ENCODE assay signal across 22 cellular contexts in the genomic region with DNA sequence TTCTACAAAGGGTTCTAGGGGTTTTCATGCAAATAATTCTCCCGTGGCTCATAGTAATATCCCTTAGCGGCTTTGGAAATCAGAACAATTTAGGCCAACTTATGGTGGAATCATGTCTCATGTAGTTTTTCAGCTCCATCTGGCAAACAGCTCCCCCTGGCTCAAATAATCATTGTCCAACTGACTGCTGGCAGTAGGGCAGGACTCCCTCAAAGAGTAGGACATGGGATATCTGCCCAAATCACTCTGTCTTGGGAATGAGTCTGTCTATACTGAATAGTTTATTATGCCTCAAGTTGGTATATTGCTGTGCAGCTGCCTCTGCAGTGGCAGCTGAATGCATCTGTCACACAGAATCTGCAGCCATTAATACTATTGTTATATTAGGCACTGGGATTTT.
DNase-seq lines count a peak whose midpoint lies in the region; ATAC-seq and TF ChIP-seq lines count a peak whose summit lies in the region.
"Had no signal": no experiment of that assay in that cellular context is flagged by ENCODE, and none has a peak within 500 bp of the region (broad histone marks: within the 10 kb centered on the region; RNA-seq: fewer than 3 reads in every experiment).

No MANE protein-coding gene starts in this region.

- peaks cover 6% of the 10 kb centered on the region for H3K9me3 ChIP-seq in psoas muscle
- H3K9me3 ChIP-seq in gastrocnemius medialis = no peaks in the 10 kb centered on the region
- H3K9me3 ChIP-seq: MG63 had no signal

- H3K4me3 Mint-ChIP-seq in HFFc6 (no peak overlapping the region), brain (peak overlapping the region in 2 of 5 experiments; percentile 12 to 38)
- H3K4me3 Mint-ChIP-seq: activated CD4-positive, alpha-beta memory T cell treated with anti-CD3 and anti-CD28 coated beads, Interleukin-2, amount 10 ng/mL, durations not matched to agents 7 days and 5 days; activated naive CD8-positive, alpha-beta T cell; activated T-cell treated with anti-CD3 and anti-CD28 coated beads, Interleukin-2, amount 50 U/mL, for 4 hours had no signal

- no peak overlapping the region for H4K5ac ChIP-seq in mesendoderm (ENCODE audit: low read length)

- H3K18ac ChIP-seq in mesendoderm (ENCODE audit: low read length) = no peak overlapping the region

- no peak overlapping the region for H3K4ac ChIP-seq in mesendoderm (ENCODE audit: low read depth, low read length)

- in situ Hi-C loops in gastrocnemius medialis (cut with MboI; ENCODE audit: low sequenced_read_pairs in 4 of 4) = no loop called here

- H3K23ac ChIP-seq in mesendoderm (ENCODE audit: low read length) = no peak overlapping the region

- WGBS in mesendoderm (ENCODE audit: extremely low coverage, insufficient coverage, low lambda C conversion rate) = no CpG with 5 or more reads among the region's 2 CpGs
- 15 to 28% (median 21%) methylated on average over 2 of the region's 2 CpGs for WGBS in psoas muscle, 3 donors

- H3K4me2 ChIP-seq in mesendoderm (ENCODE audit: low read length) = no peak overlapping the region

- peaks cover 21% of the 10 kb centered on the region for H3K9me3 Mint-ChIP-seq in HFFc6
- peaks cover 3 to 37% (median 20%) of the 10 kb centered on the region in 5 experiments for H3K9me3 Mint-ChIP-seq in brain

- ATAC-seq in psoas muscle = no peak
- no peak for ATAC-seq in gastrocnemius medialis
- ATAC-seq: activated T-cell treated with anti-CD3 and anti-CD28 coated beads, Interleukin-2, amount 50 U/mL, for 4 hours; HCT116; left ventricle myocardium superior had no signal

- H3K79me2 ChIP-seq in mesendoderm (ENCODE audit: control insufficient read depth, insufficient read depth, low read length) = no peaks in the 10 kb centered on the region
- H3K79me2 ChIP-seq: parathyroid adenoma had no signal

- H3K36me3 Mint-ChIP-seq in HFFc6 (ENCODE audit: low read depth) (peaks cover 43% of the 10 kb centered on the region), brain (peaks cover 10% of the 10 kb centered on the region)
- H3K36me3 Mint-ChIP-seq: activated naive CD8-positive, alpha-beta T cell had no signal

- H3K27ac Mint-ChIP-seq in HFFc6 (peak overlapping the region; percentile 22; the same call in 1 of the 2 replicates), brain (peak overlapping the region in 3 of 5 experiments; percentile 77 to 81 (median 78))
- H3K27ac Mint-ChIP-seq: activated CD4-positive, alpha-beta memory T cell treated with anti-CD3 and anti-CD28 coated beads, Interleukin-2, amount 10 ng/mL, durations not matched to agents 7 days and 5 days; activated naive CD8-positive, alpha-beta T cell had no signal

- TF ChIP-seq CTCF in HFFc6 (IDR thresholded peaks at IDR 0.05) = peak; percentile 66
- TF ChIP-seq CTCF in brain (conservative IDR thresholded peaks at IDR 0.05) = no peak
- no peak for TF ChIP-seq CTCF in psoas muscle (IDR thresholded peaks at IDR 0.05)
- no peak for TF ChIP-seq CTCF in gastrocnemius medialis (IDR thresholded peaks at IDR 0.05 in 4 of 5, conservative IDR thresholded peaks at IDR 0.05 in 1 of 5)

- H2BK120ac ChIP-seq in mesendoderm (ENCODE audit: low read depth, low read length) = no peak overlapping the region

- DNase-seq in AG08395 (ENCODE audit: low spot score) (peak; percentile 22), HFFc6 (peak; percentile 36), mesendoderm (peak; percentile 17), NCI-H2227 treated with DMSO at 0.1 percent for 48 hours (lab: John Stamatoyannopoulos, UW) (no peak), RPMI8226 (no peak), psoas muscle (no peak), gastrocnemius medialis (no peak)
- DNase-seq: activated CD4-positive, alpha-beta memory T cell treated with anti-CD3 and anti-CD28 coated beads, Interleukin-2, amount 10 ng/mL, durations not matched to agents 7 days and 5 days; activated T-cell treated with anti-CD3 and anti-CD28 coated beads, Interleukin-2, amount 50 U/mL, for 4 hours; central memory CD4-positive, alpha-beta T cell; COR-L47; left ventricle myocardium superior; MG63; NCI-H2029 treated with DMSO at 0.1 percent for 48 hours; NCI-H69; stimulated activated naive CD4-positive, alpha-beta T cell; upper lobe of left lung; WERI-Rb-1 had no signal

- peaks cover 47% of the 10 kb centered on the region for H3K4me1 Mint-ChIP-seq in HFFc6 (ENCODE audit: low read depth)
- peaks cover 25% of the 10 kb centered on the region for H3K4me1 Mint-ChIP-seq in brain
- H3K4me1 Mint-ChIP-seq: activated CD4-positive, alpha-beta memory T cell treated with anti-CD3 and anti-CD28 coated beads, Interleukin-2, amount 10 ng/mL, durations not matched to agents 7 days and 5 days had no signal

- no peaks in the 10 kb centered on the region for H3K36me3 ChIP-seq in mesendoderm (ENCODE audit: control insufficient read depth, insufficient read depth, low read length)
- H3K36me3 ChIP-seq in psoas muscle (ENCODE audit: insufficient read depth in 1 of 2, low read depth in 1 of 2) = no peaks in the 10 kb centered on the region
- no peaks in the 10 kb centered on the region for H3K36me3 ChIP-seq in gastrocnemius medialis
- H3K36me3 ChIP-seq: MG63, upper lobe of left lung, WERI-Rb-1 had no signal

- H2AK5ac ChIP-seq in mesendoderm (ENCODE audit: low read length) = no peak overlapping the region

- H3K56ac ChIP-seq in mesendoderm (ENCODE audit: low read length) = no peak overlapping the region

- H3K27me3 Mint-ChIP-seq in HFFc6 (ENCODE audit: insufficient read depth) = no peaks in the 10 kb centered on the region
- H3K27me3 Mint-ChIP-seq in brain = no peaks in the 10 kb centered on the region
- H3K27me3 Mint-ChIP-seq: activated CD4-positive, alpha-beta memory T cell treated with anti-CD3 and anti-CD28 coated beads, Interleukin-2, amount 10 ng/mL, durations not matched to agents 7 days and 5 days; activated naive CD8-positive, alpha-beta T cell had no signal

- H3K4me3 ChIP-seq in mesendoderm (ENCODE audit: low read length) (no peak overlapping the region), psoas muscle (no peak overlapping the region), gastrocnemius medialis (no peak overlapping the region)
- H3K4me3 ChIP-seq: MG63, upper lobe of left lung had no signal

- H4K8ac ChIP-seq in mesendoderm (ENCODE audit: low read depth, low read length) = no peak overlapping the region

- H3K27ac ChIP-seq in mesendoderm (ENCODE audit: low read depth, low read length) = no peak overlapping the region
- no peak overlapping the region for H3K27ac ChIP-seq in psoas muscle
- H3K27ac ChIP-seq in gastrocnemius medialis = no peak overlapping the region
- H3K27ac ChIP-seq: parathyroid adenoma, upper lobe of left lung, WERI-Rb-1 had no signal

- H2BK5ac ChIP-seq in mesendoderm (ENCODE audit: low read length) = no peak overlapping the region

- no peaks in the 10 kb centered on the region for H3K79me1 ChIP-seq in mesendoderm (ENCODE audit: low read length)

- no peak for TF ChIP-seq POLR2A in gastrocnemius medialis (IDR thresholded peaks at IDR 0.05)

- H2BK15ac ChIP-seq in mesendoderm (replicated peaks; ENCODE audit: low read depth) = no peak overlapping the region

- H3K27me3 ChIP-seq in mesendoderm (ENCODE audit: insufficient read depth, low read length, poor library complexity) (no peaks in the 10 kb centered on the region), psoas muscle (ENCODE audit: insufficient read depth in 3 of 3, low read length in 2 of 3) (no peaks in the 10 kb centered on the region), gastrocnemius medialis (no peaks in the 10 kb centered on the region)
- H3K27me3 ChIP-seq: MG63, upper lobe of left lung had no signal

- no peaks in the 10 kb centered on the region for H3K4me1 ChIP-seq in mesendoderm (ENCODE audit: control insufficient read depth, low read depth, low read length)
- no peaks in the 10 kb centered on the region for H3K4me1 ChIP-seq in psoas muscle
- H3K4me1 ChIP-seq in gastrocnemius medialis = no peaks in the 10 kb centered on the region
- H3K4me1 ChIP-seq: parathyroid adenoma, upper lobe of left lung had no signal

- intact Hi-C loops in psoas muscle (cut with DNase I) = no loop called here
- intact Hi-C loops in gastrocnemius medialis (cut with DNase I; ENCODE audit: low total_unique reads) = no loop called here

- no peak overlapping the region for H3K9ac ChIP-seq in mesendoderm (ENCODE audit: low read length)
- H3K9ac ChIP-seq: parathyroid adenoma had no signal

Comparison
In these comparisons a context has a peak if more than half of its experiments do, and no peak if none do; other contexts are left out.
1. DNase-seq: peak in AG08395 (single experiment), HFFc6 (single experiment) and mesendoderm (single experiment); none in NCI-H2227 treated with DMSO at 0.1 percent for 48 hours (single experiment), RPMI8226 (single experiment), psoas muscle (0 of 2) and gastrocnemius medialis (0 of 2).